Comparison of ENCODE assay signal across 9 cellular contexts in genomic region chrX:38879631-38880220, GRCh38.
DNase-seq lines count a peak whose midpoint lies in the region; ATAC-seq and TF ChIP-seq lines count a peak whose summit lies in the region.
"Had no signal": no experiment of that assay in that cellular context is flagged by ENCODE, and none has a peak within 500 bp of the region (broad histone marks: within the 10 kb centered on the region; RNA-seq: fewer than 3 reads in every experiment).

No MANE protein-coding gene starts in this region.

- TF ChIP-seq CTCF in transverse colon (IDR thresholded peaks at IDR 0.05), result no peak

- peaks cover 11% of the 10 kb centered on the region for H3K4me1 Mint-ChIP-seq in T-helper 17 cell

- TF ChIP-seq POLR2A in transverse colon (IDR thresholded peaks at IDR 0.05), result no peak

- no peak overlapping the region for H3K4me3 Mint-ChIP-seq in T-helper 17 cell

- H3K4me3 ChIP-seq in transverse colon, result no peak overlapping the region

- no peaks in the 10 kb centered on the region for H3K36me3 Mint-ChIP-seq in T-helper 17 cell (ENCODE audit: low read depth)

- peak overlapping the region in 3 of 4 donors; percentile 35 to 51 (median 47) for H3K27ac ChIP-seq in transverse colon
- H3K27ac ChIP-seq: parathyroid adenoma had no signal

- DNase-seq in COLO829 (ENCODE audit: low spot score) (peak; percentile 53), HT-29 (ENCODE audit: low spot score) (peak; percentile 38), T-helper 17 cell (no peak), transverse colon (peak; percentile 46), NCI-H526 (lab: John Stamatoyannopoulos, UW) (no peak), DMS114 treated with DMSO at 0.1 percent for 48 hours (lab: John Stamatoyannopoulos, UW; ENCODE audit: unreplicated experiment) (no peak)
- no peak for DNase-seq in activated CD4-positive, CD25-positive, alpha-beta regulatory T cell (lab: John Stamatoyannopoulos, UW)

- H3K36me3 ChIP-seq in transverse colon, result no peaks in the 10 kb centered on the region

- H3K9me3 ChIP-seq in T-helper 17 cell (ENCODE audit: control insufficient read depth, low read length, poor library complexity, severe bottlenecking) (no peaks in the 10 kb centered on the region), transverse colon (no peaks in the 10 kb centered on the region)

- intact Hi-C loops in transverse colon (cut with DNase I; ENCODE audit: low total_unique reads), result no loop called here

- H3K27me3 Mint-ChIP-seq in T-helper 17 cell, result no peaks in the 10 kb centered on the region

- in situ Hi-C loops in transverse colon (cut with MboI; ENCODE audit: low pct_ligation_motif_present in 1 of 4, low pct_unique_long_range_greater_than_20kb in 1 of 4, low sequenced_read_pairs in 3 of 4), result no loop called here

- peak overlapping the region; percentile 63 for H3K27ac Mint-ChIP-seq in T-helper 17 cell

- H3K27me3 ChIP-seq in transverse colon, result no peaks in the 10 kb centered on the region

- H3K4me1 ChIP-seq in transverse colon, result peaks cover 0 to 11% (median 3%) of the 10 kb centered on the region in 4 donors
- H3K4me1 ChIP-seq: parathyroid adenoma had no signal

- WGBS in transverse colon (ENCODE audit: low coverage in 1 of 2), 2 donors, result 27 to 57% methylated on average over 2 to 4 of the region's 4 CpGs

- no peak for TF ChIP-seq EP300 in transverse colon (IDR thresholded peaks at IDR 0.05; ENCODE audit: low read depth)

- ATAC-seq in GM19467 (IDR thresholded peaks at IDR 0.05; ENCODE audit: unreplicated experiment) (peak; percentile 62), T-helper 17 cell (peak; percentile 60)

Comparison
In these comparisons a context has a peak if more than half of its experiments do, and no peak if none do; other contexts are left out.
1. DNase-seq: peak in COLO829 (single experiment), HT-29 (single experiment) and transverse colon (single experiment); none in T-helper 17 cell (0 of 3), NCI-H526 (0 of 2), DMS114 treated with DMSO at 0.1 percent for 48 hours (single experiment) and activated CD4-positive, CD25-positive, alpha-beta regulatory T cell (0 of 4).